Comparison of ENCODE assay signal across 8 cellular contexts in the genomic region with DNA sequence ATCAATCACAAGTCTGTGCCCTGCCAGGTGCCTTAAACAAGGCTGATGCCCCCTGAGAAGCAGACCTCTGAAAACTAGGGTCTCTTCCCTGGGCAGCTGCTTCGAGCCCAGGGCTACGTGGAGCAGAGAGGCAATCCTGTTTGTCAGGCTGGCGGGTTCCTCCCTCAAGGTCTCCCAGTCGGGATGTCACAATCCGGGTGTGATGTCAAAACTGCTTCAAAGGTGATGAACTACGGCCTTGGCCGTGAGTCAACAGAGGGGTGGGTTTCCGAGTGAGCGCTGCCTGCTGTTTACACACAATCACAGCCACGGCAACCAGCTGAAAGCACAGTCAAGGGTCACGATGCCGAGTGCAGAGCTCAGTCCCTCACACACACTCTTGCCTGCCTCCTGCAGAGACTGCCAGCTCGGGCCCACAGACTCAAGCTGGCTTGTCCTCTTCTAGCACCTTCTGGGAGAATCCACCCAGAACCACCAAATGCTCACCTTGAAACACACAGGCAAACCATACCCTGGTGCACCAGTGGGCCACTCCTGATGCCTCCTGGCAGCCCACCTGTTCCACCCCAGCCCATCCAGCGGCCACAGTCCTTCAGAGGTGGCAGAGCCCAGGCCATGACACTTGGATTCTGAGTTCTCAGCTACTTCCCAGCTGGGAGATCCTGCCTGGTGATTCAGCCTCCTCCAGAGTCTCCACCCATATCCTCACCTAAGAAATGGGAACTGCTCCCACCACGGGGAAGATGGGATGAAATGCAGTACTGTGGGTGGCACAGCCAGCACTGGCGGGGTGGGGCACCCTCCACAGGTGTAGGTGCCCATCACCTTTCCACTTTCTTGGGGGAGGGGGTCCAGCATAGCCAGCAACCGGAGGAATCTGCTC. TPM values are rescaled to one million over a fixed set of nuclear protein-coding genes. Genes with fewer than 3 reads are reported as not detected.
DNase-seq lines count a peak whose midpoint lies in the region; ATAC-seq, FAIRE-seq and TF ChIP-seq lines count a peak whose summit lies in the region.

No MANE protein-coding gene starts in this region.

- POLR2A ChIA-PET in K562 (lab: Yijun Ruan, JAX) = interaction anchor here (0.7 to 0.9 kb wide), 2 partner anchors 19 to 265 kb away, joined by 3 to 4 read pairs; no protein-coding TSS in a partner anchor

- H3K4me2 ChIP-seq in K562 (ENCODE audit: insufficient read depth, low read length) = no peak overlapping the region

- H3K4me1 ChIP-seq in K562 (replicated peaks in 1 of 2; ENCODE audit: control insufficient read depth in 2 of 2, insufficient read depth in 2 of 2, low read length in 2 of 2) = peaks cover 19 to 33% of the 10 kb centered on the region in 2 experiments

- no peak for FAIRE-seq in K562 (lab: Jason Lieb, UNC)

- no peak for DNase-seq in activated CD8-positive, alpha-beta memory T cell treated with anti-CD3 and anti-CD28 coated beads, Interleukin-2, amount 10 ng/mL, durations not matched to agents 7 days and 5 days
- no peak for DNase-seq in activated CD8-positive, alpha-beta memory T cell treated with anti-CD3 and anti-CD28 coated beads, Interleukin-2, amount 50 U/mL, for 48 hours
- peak in 1 of 4 experiments; percentile 45 for DNase-seq in K562 (ENCODE audit: extremely low read depth in 1 of 4, low spot score in 3 of 4)
- DNase-seq in kidney tubule cell (ENCODE audit: low spot score) = peak; percentile 76
- no peak for DNase-seq in type B pancreatic cell (ENCODE audit: extremely low spot score, unreplicated experiment)
- no peak for DNase-seq in stimulated activated naive CD4-positive, alpha-beta T cell treated with Interleukin-2 at 50 U/mL for 16 hours (lab: John Stamatoyannopoulos, UW)
- DNase-seq in stimulated activated CD4-positive, alpha-beta T cell treated with anti-CD3 and anti-CD28 coated beads, Interleukin-15, amount 100 ng/mL, for 24 hours = no peak

- no peak overlapping the region for H3K27ac ChIP-seq in K562 (ENCODE audit: extremely low read depth, low read depth, low read length)

- peak; percentile 27 for ATAC-seq in activated CD8-positive, alpha-beta memory T cell treated with anti-CD3 and anti-CD28 coated beads, Interleukin-2, amount 10 ng/mL, durations not matched to agents 7 days and 5 days
- ATAC-seq in K562 (peak; percentile 38), GM21723 (IDR thresholded peaks at IDR 0.05; ENCODE audit: unreplicated experiment) (no peak)

- H3K4me3 ChIP-seq in K562 = no peak overlapping the region

- peak overlapping the region in 1 of 2 experiments; percentile 26; a peak in 2 of 4 replicates for H3K9ac ChIP-seq in K562 (ENCODE audit: insufficient read depth in 1 of 2, low read depth in 2 of 2, low read length in 2 of 2)

- CTCF ChIA-PET in activated CD8-positive, alpha-beta memory T cell treated with anti-CD3 and anti-CD28 coated beads, Interleukin-2, amount 10 ng/mL, durations not matched to agents 7 days and 5 days (lab: Charles Lee) = interaction anchor here (0.8 kb wide), 1 partner anchor 13 kb away, joined by 3 read pairs; no protein-coding TSS in a partner anchor
- CTCF ChIA-PET in K562 (lab: Yijun Ruan, JAX; ENCODE audit: low intra/inter-chr PET ratio) = no interaction called here

- no peaks in the 10 kb centered on the region for H3K9me3 ChIP-seq in K562 (replicated peaks; ENCODE audit: control insufficient read depth, insufficient read depth, low read depth, low read length)

- H3K4me1 Mint-ChIP-seq in activated CD8-positive, alpha-beta memory T cell treated with anti-CD3 and anti-CD28 coated beads, Interleukin-2, amount 10 ng/mL, durations not matched to agents 7 days and 5 days = peaks cover 33% of the 10 kb centered on the region
- H3K4me1 Mint-ChIP-seq in type B pancreatic cell (ENCODE audit: unreplicated experiment) = peaks cover 22% of the 10 kb centered on the region

- TF ChIP-seq EP300 in K562 (IDR thresholded peaks at IDR 0.05; ENCODE audit: low read length) = no peak

- in situ Hi-C loops in K562 (cut with MboI) = no loop called here

- peaks cover 93% of the 10 kb centered on the region for H3K79me2 ChIP-seq in K562 (ENCODE audit: control insufficient read depth, insufficient read depth, low read length)

- TF ChIP-seq CTCF in K562 (IDR thresholded peaks at IDR 0.05 in 2 of 3, conservative IDR thresholded peaks at IDR 0.05 in 1 of 3; ENCODE audit: insufficient read depth in 2 of 3, low read depth in 1 of 3, low read length in 3 of 3) = no peak
- TF ChIP-seq CTCF in type B pancreatic cell (conservative IDR thresholded peaks at IDR 0.05) = no peak

- H3K4me3 Mint-ChIP-seq in activated CD8-positive, alpha-beta memory T cell treated with anti-CD3 and anti-CD28 coated beads, Interleukin-2, amount 10 ng/mL, durations not matched to agents 7 days and 5 days = no peak overlapping the region
- H3K4me3 Mint-ChIP-seq in type B pancreatic cell = peak overlapping the region; percentile 70

- TF ChIP-seq POLR2A in K562 (conservative IDR thresholded peaks at IDR 0.05) = no peak

- TF ChIP-seq RAD21 in K562 (CRISPR knock-in tag; conservative IDR thresholded peaks at IDR 0.05 in 1 of 2, IDR thresholded peaks at IDR 0.05 in 1 of 2) = no peak

- no peaks in the 10 kb centered on the region for H3K27me3 Mint-ChIP-seq in activated CD8-positive, alpha-beta memory T cell treated with anti-CD3 and anti-CD28 coated beads, Interleukin-2, amount 10 ng/mL, durations not matched to agents 7 days and 5 days
- H3K27me3 Mint-ChIP-seq in type B pancreatic cell = no peaks in the 10 kb centered on the region

- H3K9me1 ChIP-seq in K562 (ENCODE audit: control insufficient read depth, insufficient read depth, low read length) = peaks cover 11% of the 10 kb centered on the region

- 34% methylated on average over 17 of the region's 17 CpGs for WGBS in K562 (ENCODE audit: insufficient coverage, low coverage, missing lambda C conversion rate)

- H3K36me3 ChIP-seq in K562 (ENCODE audit: control insufficient read depth, insufficient read depth, low read length) = peaks cover 13% of the 10 kb centered on the region

- intact Hi-C loops in K562 (cut with micrococcal nuclease) = no loop called here

- H3K27ac Mint-ChIP-seq in activated CD8-positive, alpha-beta memory T cell treated with anti-CD3 and anti-CD28 coated beads, Interleukin-2, amount 10 ng/mL, durations not matched to agents 7 days and 5 days = peak overlapping the region; percentile 39
- peak overlapping the region; percentile 89 for H3K27ac Mint-ChIP-seq in type B pancreatic cell

- no TSS peak for BruUV-seq in K562 (replicated peaks; lab: Mats Ljungman, UMichigan)

- H3K27me3 ChIP-seq in K562 (ENCODE audit: control insufficient read depth in 2 of 2, insufficient read depth in 2 of 2, low read length in 2 of 2) = no peaks in the 10 kb centered on the region

- H2AFZ ChIP-seq in K562 (ENCODE audit: low read depth, low read length) = no peak overlapping the region

- no peaks in the 10 kb centered on the region for H3K9me3 Mint-ChIP-seq in activated CD8-positive, alpha-beta memory T cell treated with anti-CD3 and anti-CD28 coated beads, Interleukin-2, amount 10 ng/mL, durations not matched to agents 7 days and 5 days (ENCODE audit: low read depth)
- no peaks in the 10 kb centered on the region for H3K9me3 Mint-ChIP-seq in type B pancreatic cell

- no peaks in the 10 kb centered on the region for H3K36me3 Mint-ChIP-seq in activated CD8-positive, alpha-beta memory T cell treated with anti-CD3 and anti-CD28 coated beads, Interleukin-2, amount 10 ng/mL, durations not matched to agents 7 days and 5 days
- H3K36me3 Mint-ChIP-seq in type B pancreatic cell = no peaks in the 10 kb centered on the region

- peaks cover 55% of the 10 kb centered on the region for H4K20me1 ChIP-seq in K562 (replicated peaks; ENCODE audit: control insufficient read depth, insufficient read depth, low read length)

RNA-seq across cellular contexts. Expression of a gene that starts 6.8 kb away (rescaled TPM):
- total RNA-seq in activated CD8-positive, alpha-beta memory T cell treated with anti-CD3 and anti-CD28 coated beads, Interleukin-2, amount 10 ng/mL, durations not matched to agents 7 days and 5 days = 10 to 100 TPM; 22.9 to 33.7 TPM
- total RNA-seq in K562 (2011; cell fraction: chromatin; rRNA removed; ENCODE audit: low replicate concordance) = 26.9 and 68.3 TPM in 2 replicates
- total RNA-seq in K562 (2011; cell fraction: nucleolus; rRNA removed) = 36.6 and 44.4 TPM in 2 replicates
- total RNA-seq in K562 (2011; cell fraction: nucleoplasm; rRNA removed) = 26.0 and 26.8 TPM in 2 replicates
- total RNA-seq in K562 (2014; rRNA removed) = 12.9 and 16.3 TPM in 2 replicates
- 2.8 and 3.2 TPM in 2 replicates for total RNA-seq in K562 (2014; rRNA removed; fragmentation: Illumina TruSeq; extraction: Trizol)
- total RNA-seq in K562 (2015; rRNA removed; fragmentation: Illumina TruSeq; extraction: Trizol) = 5.4 and 6.0 TPM in 2 replicates
- total RNA-seq in K562 (2021) = 22.1 and 22.5 TPM in 2 replicates
- polyA plus RNA-seq in K562 (2011; rRNA removed) = 4.0 and 9.2 TPM in 2 replicates
- 4.9 and 11.1 TPM in 2 replicates for polyA plus RNA-seq in K562 (2011; cell fraction: cytosol; rRNA removed)
- polyA plus RNA-seq in K562 (2011; cell fraction: nucleus; rRNA removed) = 14.6 and 22.8 TPM in 2 replicates
- polyA plus RNA-seq in K562 (2012) = 12.3 and 14.0 TPM in 2 replicates
- polyA plus RNA-seq in K562 (2014; fragmentation: Illumina TruSeq; extraction: Trizol) = 4.1 and 9.6 TPM in 2 replicates
- polyA plus RNA-seq in K562 (2014; fragmentation: Nextera tagmentation; extraction: Ambion mirVana) = under 1 TPM; 0.24 to 0.45 TPM
- polyA plus RNA-seq in K562 (2014; rRNA removed) = 9.0 and 13.2 TPM in 2 replicates
- 2.8 and 4.1 TPM in 2 replicates for polyA minus RNA-seq in K562 (2011; rRNA and poly(A)+ RNA removed)
- 7.6 and 14.9 TPM in 2 replicates for polyA minus RNA-seq in K562 (2011; cell fraction: cytosol; rRNA and poly(A)+ RNA removed)
- polyA minus RNA-seq in K562 (2011; cell fraction: nucleus; rRNA and poly(A)+ RNA removed) = 7.0 and 10.7 TPM in 2 replicates
- 13.6 and 16.7 TPM in 2 replicates for total RNA-seq in type B pancreatic cell (ENCODE audit: low replicate concordance)

RNA-seq across cellular contexts. Expression of a gene that starts 28.3 kb away (rescaled TPM):
- 100 to 1,000 TPM; 220 to 286 TPM for total RNA-seq in activated CD8-positive, alpha-beta memory T cell treated with anti-CD3 and anti-CD28 coated beads, Interleukin-2, amount 10 ng/mL, durations not matched to agents 7 days and 5 days
- 26.1 and 86.1 TPM in 2 replicates for total RNA-seq in K562 (2011; cell fraction: chromatin; rRNA removed; ENCODE audit: low replicate concordance)
- total RNA-seq in K562 (2011; cell fraction: nucleolus; rRNA removed) = 93.6 and 114 TPM in 2 replicates
- total RNA-seq in K562 (2011; cell fraction: nucleoplasm; rRNA removed) = 59.8 and 63.9 TPM in 2 replicates
- total RNA-seq in K562 (2014; rRNA removed) (234 and 260 TPM in 2 replicates), K562 (2014; rRNA removed; fragmentation: Illumina TruSeq; extraction: Trizol) (16.0 and 21.8 TPM in 2 replicates), K562 (2015; rRNA removed; fragmentation: Illumina TruSeq; extraction: Trizol) (104 and 106 TPM in 2 replicates), K562 (2021) (228 and 236 TPM in 2 replicates), type B pancreatic cell (ENCODE audit: low replicate concordance) (151 and 191 TPM in 2 replicates)
- polyA plus RNA-seq in K562 (2011; rRNA removed) (116 and 176 TPM in 2 replicates), K562 (2014; fragmentation: Illumina TruSeq; extraction: Trizol) (62.5 and 201 TPM in 2 replicates), K562 (2014; fragmentation: Nextera tagmentation; extraction: Ambion mirVana) (1 to 10 TPM in 1 of 2 experiments, under 1 TPM in 1; 0.46 to 1.0 TPM), K562 (2014; rRNA removed) (168 and 203 TPM in 2 replicates)
- 199 and 396 TPM in 2 replicates for polyA plus RNA-seq in K562 (2011; cell fraction: cytosol; rRNA removed)
- polyA plus RNA-seq in K562 (2011; cell fraction: nucleus; rRNA removed) = 128 and 178 TPM in 2 replicates
- 173 and 302 TPM in 2 replicates for polyA plus RNA-seq in K562 (2012)
- 28.0 and 49.7 TPM in 2 replicates for polyA minus RNA-seq in K562 (2011; rRNA and poly(A)+ RNA removed)
- polyA minus RNA-seq in K562 (2011; cell fraction: cytosol; rRNA and poly(A)+ RNA removed) = 138 and 159 TPM in 2 replicates
- polyA minus RNA-seq in K562 (2011; cell fraction: nucleus; rRNA and poly(A)+ RNA removed) = 35.5 and 49.0 TPM in 2 replicates

RNA-seq across cellular contexts. Expression of a gene that starts 42.6 kb away (rescaled TPM):
- 100 to 1,000 TPM; 106 to 113 TPM for total RNA-seq in activated CD8-positive, alpha-beta memory T cell treated with anti-CD3 and anti-CD28 coated beads, Interleukin-2, amount 10 ng/mL, durations not matched to agents 7 days and 5 days
- 91.9 and 173 TPM in 2 replicates for total RNA-seq in K562 (2011; cell fraction: chromatin; rRNA removed; ENCODE audit: low replicate concordance)
- total RNA-seq in K562 (2011; cell fraction: nucleolus; rRNA removed) = 110 and 120 TPM in 2 replicates
- 109 and 127 TPM in 2 replicates for total RNA-seq in K562 (2011; cell fraction: nucleoplasm; rRNA removed)
- total RNA-seq in K562 (2014; rRNA removed) = 133 and 147 TPM in 2 replicates
- total RNA-seq in K562 (2014; rRNA removed; fragmentation: Illumina TruSeq; extraction: Trizol) = 48.7 and 66.2 TPM in 2 replicates
- total RNA-seq in K562 (2015; rRNA removed; fragmentation: Illumina TruSeq; extraction: Trizol) = 80.5 and 83.3 TPM in 2 replicates
- 114 and 118 TPM in 2 replicates for total RNA-seq in K562 (2021)
- polyA plus RNA-seq in K562 (2011; rRNA removed) = 159 and 217 TPM in 2 replicates
- polyA plus RNA-seq in K562 (2011; cell fraction: cytosol; rRNA removed) = 242 and 309 TPM in 2 replicates
- polyA plus RNA-seq in K562 (2011; cell fraction: nucleus; rRNA removed) = 149 and 198 TPM in 2 replicates
- 146 and 182 TPM in 2 replicates for polyA plus RNA-seq in K562 (2012)
- 191 and 210 TPM in 2 replicates for polyA plus RNA-seq in K562 (2014; fragmentation: Illumina TruSeq; extraction: Trizol)
- 10 to 100 TPM; 21.9 to 41.3 TPM for polyA plus RNA-seq in K562 (2014; fragmentation: Nextera tagmentation; extraction: Ambion mirVana)
- 153 and 177 TPM in 2 replicates for polyA plus RNA-seq in K562 (2014; rRNA removed)
- polyA minus RNA-seq in K562 (2011; rRNA and poly(A)+ RNA removed) = 64.2 and 93.8 TPM in 2 replicates
- 88.9 and 91.1 TPM in 2 replicates for polyA minus RNA-seq in K562 (2011; cell fraction: cytosol; rRNA and poly(A)+ RNA removed)
- 27.5 and 34.8 TPM in 2 replicates for polyA minus RNA-seq in K562 (2011; cell fraction: nucleus; rRNA and poly(A)+ RNA removed)
- total RNA-seq in type B pancreatic cell (ENCODE audit: low replicate concordance) = 72.9 and 73.9 TPM in 2 replicates

RNA-seq across cellular contexts. Expression of a gene that starts 56.6 kb away (rescaled TPM):
- total RNA-seq in activated CD8-positive, alpha-beta memory T cell treated with anti-CD3 and anti-CD28 coated beads, Interleukin-2, amount 10 ng/mL, durations not matched to agents 7 days and 5 days = 1,000 to 10,000 TPM; 1,256 to 1,325 TPM
- 157 and 351 TPM in 2 replicates for total RNA-seq in K562 (2011; cell fraction: chromatin; rRNA removed; ENCODE audit: low replicate concordance)
- total RNA-seq in K562 (2011; cell fraction: nucleolus; rRNA removed) = 427 and 474 TPM in 2 replicates
- 616 and 1,019 TPM in 2 replicates for total RNA-seq in K562 (2011; cell fraction: nucleoplasm; rRNA removed)
- 1,110 and 1,524 TPM in 2 replicates for total RNA-seq in K562 (2014; rRNA removed)
- 1,512 and 1,662 TPM in 2 replicates for total RNA-seq in K562 (2014; rRNA removed; fragmentation: Illumina TruSeq; extraction: Trizol)
- total RNA-seq in K562 (2015; rRNA removed; fragmentation: Illumina TruSeq; extraction: Trizol) = 1,433 and 1,470 TPM in 2 replicates
- 2,028 and 2,215 TPM in 2 replicates for total RNA-seq in K562 (2021)
- 1,733 and 2,197 TPM in 2 replicates for polyA plus RNA-seq in K562 (2011; rRNA removed)
- polyA plus RNA-seq in K562 (2011; cell fraction: cytosol; rRNA removed) = 4,493 and 4,718 TPM in 2 replicates
- polyA plus RNA-seq in K562 (2011; cell fraction: nucleus; rRNA removed) = 1,163 and 1,235 TPM in 2 replicates
- polyA plus RNA-seq in K562 (2012) = 2,878 and 4,513 TPM in 2 replicates
- 2,671 and 2,751 TPM in 2 replicates for polyA plus RNA-seq in K562 (2014; fragmentation: Illumina TruSeq; extraction: Trizol)
- 1,000 to 10,000 TPM; 2,213 to 2,563 TPM for polyA plus RNA-seq in K562 (2014; fragmentation: Nextera tagmentation; extraction: Ambion mirVana)
- polyA plus RNA-seq in K562 (2014; rRNA removed) = 1,690 and 2,247 TPM in 2 replicates
- 1,555 and 1,880 TPM in 2 replicates for polyA minus RNA-seq in K562 (2011; rRNA and poly(A)+ RNA removed)
- polyA minus RNA-seq in K562 (2011; cell fraction: cytosol; rRNA and poly(A)+ RNA removed) = 757 and 815 TPM in 2 replicates
- 165 and 281 TPM in 2 replicates for polyA minus RNA-seq in K562 (2011; cell fraction: nucleus; rRNA and poly(A)+ RNA removed)
- total RNA-seq in type B pancreatic cell (ENCODE audit: low replicate concordance) = 1,126 and 1,202 TPM in 2 replicates
